9 cellular contexts compared by ENCODE assay signal in the genomic region with DNA sequence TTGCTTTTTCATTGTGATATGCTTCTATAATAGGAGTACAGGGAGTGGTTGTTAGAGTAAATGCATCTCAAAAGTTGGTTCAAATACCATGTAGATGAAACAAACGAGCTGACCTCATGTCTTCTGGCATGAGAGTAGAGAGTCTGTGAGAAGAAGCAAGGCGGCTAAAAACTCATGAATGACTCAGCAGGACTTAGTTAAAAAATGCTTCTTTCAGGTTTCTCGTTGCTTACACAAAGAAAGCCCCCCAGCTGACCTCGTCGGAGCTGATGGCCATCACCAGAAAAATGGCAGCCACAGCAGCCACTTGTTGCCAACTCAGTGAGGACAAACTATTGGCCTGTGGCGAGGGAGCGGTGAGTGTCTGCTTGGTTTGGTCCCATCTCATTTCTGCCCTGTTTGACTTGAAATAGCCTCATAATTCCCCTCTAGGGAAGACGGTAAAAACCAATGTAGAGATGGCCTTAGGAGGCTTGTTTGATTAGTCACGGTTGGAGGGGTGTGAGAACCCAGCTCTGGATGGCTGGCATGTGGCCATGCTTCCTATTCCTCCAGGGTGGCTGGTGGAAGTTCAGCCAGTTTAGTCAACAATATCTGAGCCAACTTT. TPM values are rescaled to one million over a fixed set of nuclear protein-coding genes. Genes with fewer than 3 reads are reported as not detected.
DNase-seq lines count a peak whose midpoint lies in the region; ATAC-seq and TF ChIP-seq lines count a peak whose summit lies in the region.
"Had no signal": no experiment of that assay in that cellular context is flagged by ENCODE, and none has a peak within 500 bp of the region (broad histone marks: within the 10 kb centered on the region; RNA-seq: fewer than 3 reads in every experiment).

No MANE protein-coding gene starts in this region.

- TF ChIP-seq EP300 in transverse colon (IDR thresholded peaks at IDR 0.05; ENCODE audit: low read depth): no peak

- 61 to 75% methylated on average over 3 to 9 of the region's 9 CpGs for WGBS in transverse colon (ENCODE audit: low coverage in 1 of 2), 2 donors

- H3K4me3 ChIP-seq in astrocyte of the spinal cord (ENCODE audit: low read depth, low read length) (peak overlapping the region; percentile 13), transverse colon (no peak overlapping the region)

- H3K4me1 ChIP-seq in transverse colon: peaks cover 0 to 12% (median 5%) of the 10 kb centered on the region in 4 donors

- H3K27me3 ChIP-seq in transverse colon: no peaks in the 10 kb centered on the region

- intact Hi-C loops in transverse colon (cut with DNase I; ENCODE audit: low total_unique reads): loop anchor here (10.0 kb wide), 1 partner anchor 1446 kb away; no protein-coding TSS in a partner anchor

- ATAC-seq in GM21526 (IDR thresholded peaks at IDR 0.05; ENCODE audit: low FRiP score, unreplicated experiment) (no peak), GM21825 (IDR thresholded peaks at IDR 0.05; ENCODE audit: unreplicated experiment) (no peak)

- no peak for TF ChIP-seq POLR2A in transverse colon (IDR thresholded peaks at IDR 0.05)

- TF ChIP-seq CTCF in astrocyte of the spinal cord (IDR thresholded peaks at IDR 0.05; ENCODE audit: low read depth, low read length) (no peak), transverse colon (IDR thresholded peaks at IDR 0.05) (no peak)

- H3K27ac ChIP-seq in transverse colon: no peak overlapping the region

- no peaks in the 10 kb centered on the region for H3K9me3 ChIP-seq in transverse colon

- in situ Hi-C loops in astrocyte of the spinal cord (cut with HindIII; ENCODE audit: low sequenced_read_pairs): no loop called here
- in situ Hi-C loops in transverse colon (cut with MboI; ENCODE audit: low pct_ligation_motif_present in 1 of 4, low pct_unique_long_range_greater_than_20kb in 1 of 4, low sequenced_read_pairs in 3 of 4): no loop called here

- no peaks in the 10 kb centered on the region for H3K36me3 ChIP-seq in transverse colon

- DNase-seq in DMS153 treated with DMSO at 0.1 percent for 48 hours (lab: John Stamatoyannopoulos, UW; ENCODE audit: unreplicated experiment) (peak; percentile 61), NCI-H187 (lab: John Stamatoyannopoulos, UW) (peak; percentile 33 to 55), astrocyte of the spinal cord (ENCODE audit: low read depth, low spot score) (peak; percentile 97), left kidney (ENCODE audit: low read depth, low spot score) (peak; percentile 34), transverse colon (no peak)
- no peak for DNase-seq in stimulated activated CD4-positive, alpha-beta T cell treated with anti-CD3 and anti-CD28 coated beads, Interleukin-2, amount 100 ng/mL, for 48 hours
- DNase-seq: activated B cell treated with CpG ODN at 0.5 μM for 24 hours had no signal

RNA-seq across cellular contexts. Expression of gene AFP, which starts 14.5 kb away (rescaled TPM):
- total RNA-seq in transverse colon: not detected
- total RNA-seq: activated B cell treated with CpG ODN at 0.5 μM for 24 hours had no signal

RNA-seq across cellular contexts. Expression of gene AFM, which starts 31.0 kb away (rescaled TPM):
- not detected for total RNA-seq in transverse colon
- total RNA-seq: activated B cell treated with CpG ODN at 0.5 μM for 24 hours had no signal

RNA-seq across cellular contexts. Expression of gene ALB, which starts 46.4 kb away (rescaled TPM):
- total RNA-seq in transverse colon: under 1 TPM in 1 of 4 donors, not detected in 3; 0.64 TPM
- total RNA-seq: activated B cell treated with CpG ODN at 0.5 μM for 24 hours had no signal

Comparison
In these comparisons a context has a peak if more than half of its experiments do, and no peak if none do; other contexts are left out.
1. DNase-seq: peak in DMS153 treated with DMSO at 0.1 percent for 48 hours (single experiment), NCI-H187 (2 of 2), astrocyte of the spinal cord (single experiment) and left kidney (single experiment); none in transverse colon (single experiment) and stimulated activated CD4-positive, alpha-beta T cell treated with anti-CD3 and anti-CD28 coated beads, Interleukin-2, amount 100 ng/mL, for 48 hours (0 of 2).